8 cellular contexts compared by ENCODE assay signal in the genomic region with DNA sequence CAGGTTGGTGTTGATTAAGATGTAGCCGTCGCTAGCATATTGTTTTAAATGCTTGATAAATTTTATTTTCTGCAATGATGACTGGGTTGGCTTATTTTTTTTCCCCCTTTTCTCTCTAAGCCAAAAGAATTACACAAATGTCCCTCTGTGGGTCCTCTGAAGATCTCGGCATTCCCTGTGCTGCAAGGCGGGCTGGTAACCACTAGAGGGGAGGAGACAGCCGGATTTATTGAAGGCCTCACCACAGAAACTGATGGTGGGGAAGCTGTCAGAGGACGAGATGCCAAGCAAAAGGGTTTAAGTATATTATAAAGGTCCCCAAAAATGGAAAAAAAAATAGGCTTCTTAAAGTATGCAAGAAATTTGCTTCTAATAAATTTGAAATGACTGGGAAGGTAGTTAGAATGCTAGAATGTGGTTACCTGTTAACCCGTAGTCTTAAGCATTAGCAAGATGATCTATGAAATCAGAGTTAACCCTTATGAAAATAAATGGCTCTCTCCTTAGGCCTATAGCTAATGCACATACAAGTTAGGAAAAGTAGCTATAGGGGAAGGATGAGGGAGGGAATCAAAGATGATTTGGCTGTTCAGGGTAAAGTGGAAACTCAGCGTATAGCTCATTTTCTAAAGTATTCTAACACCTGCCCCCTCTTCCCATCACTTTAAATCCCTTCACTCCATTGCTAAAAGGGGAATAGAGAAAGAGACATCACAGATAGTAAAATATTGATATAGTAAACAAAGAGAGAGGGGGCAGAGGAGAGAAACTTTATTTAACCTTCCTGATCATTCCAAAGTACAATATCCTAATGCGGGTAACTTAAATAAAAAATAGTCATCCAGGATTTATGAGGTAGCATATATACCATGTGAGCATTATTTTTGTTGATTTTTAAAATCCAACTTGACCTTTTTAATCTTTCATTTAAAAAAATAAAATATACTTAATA.
A peak's percentile ranks its signal among the peaks of the same experiment; 100 is the strongest.
DNase-seq lines count a peak whose midpoint lies in the region; ATAC-seq and TF ChIP-seq lines count a peak whose summit lies in the region.

No MANE protein-coding gene starts in this region.

- H3K79me2 ChIP-seq in SU-DHL-6 (ENCODE audit: insufficient read depth, low read length): no peaks in the 10 kb centered on the region

- intact Hi-C loops in activated naive CD4-positive, alpha-beta T cell treated with anti-CD3 and anti-CD28 coated beads for 36 hours (cut with micrococcal nuclease): loop anchor here (5.0 kb wide), 1 partner anchor 453 kb away; no protein-coding TSS in a partner anchor
- intact Hi-C loops in posterior vena cava (cut with DNase I): no loop called here

- H3K4me2 ChIP-seq in SU-DHL-6 (ENCODE audit: low read depth, low read length, poor library complexity, severe bottlenecking): no peak overlapping the region

- H3K27me3 ChIP-seq in SU-DHL-6 (ENCODE audit: low read length): no peaks in the 10 kb centered on the region

- TF ChIP-seq CTCF in LNCAP (IDR thresholded peaks at IDR 0.05): peak; percentile 58
- TF ChIP-seq CTCF in SU-DHL-6 (IDR thresholded peaks at IDR 0.05; ENCODE audit: insufficient read depth, low read length, poor library complexity, severe bottlenecking): peak; percentile 97

- H3K4me3 ChIP-seq in SU-DHL-6 (ENCODE audit: insufficient read depth, low read length, poor library complexity, severe bottlenecking): no peak overlapping the region

- H3K4me3 Mint-ChIP-seq in activated naive CD4-positive, alpha-beta T cell treated with anti-CD3 and anti-CD28 coated beads for 36 hours: no peak overlapping the region

- no peaks in the 10 kb centered on the region for H3K9me3 Mint-ChIP-seq in activated naive CD4-positive, alpha-beta T cell treated with anti-CD3 and anti-CD28 coated beads for 36 hours

- H3K9me2 ChIP-seq in SU-DHL-6 (replicated peaks; ENCODE audit: insufficient read depth, low read length): no peaks in the 10 kb centered on the region

- H3K36me3 ChIP-seq in SU-DHL-6 (ENCODE audit: low read length): no peaks in the 10 kb centered on the region

- no peaks in the 10 kb centered on the region for H3K4me1 Mint-ChIP-seq in activated naive CD4-positive, alpha-beta T cell treated with anti-CD3 and anti-CD28 coated beads for 36 hours (ENCODE audit: low read depth)

- DNase-seq in activated naive CD4-positive, alpha-beta T cell treated with anti-CD3 and anti-CD28 coated beads for 36 hours: peak; percentile 11
- no peak for DNase-seq in activated naive CD4-positive, alpha-beta T cell treated with Interleukin-2 at 50 U/mL for 16 hours
- DNase-seq in iris pigment epithelial cell (ENCODE audit: low read depth) (peak; percentile 21), posterior vena cava (ENCODE audit: low spot score) (no peak), NCI-H2227 (lab: John Stamatoyannopoulos, UW; ENCODE audit: unreplicated experiment) (no peak)

- ATAC-seq in HG03469 (IDR thresholded peaks at IDR 0.05; ENCODE audit: unreplicated experiment): no peak

- no peak overlapping the region for H3K27ac ChIP-seq in SU-DHL-6 (ENCODE audit: low read depth, low read length)

- no peaks in the 10 kb centered on the region for H3K9me3 ChIP-seq in SU-DHL-6 (ENCODE audit: insufficient read depth, low read length)

- CTCF ChIA-PET in activated naive CD4-positive, alpha-beta T cell treated with anti-CD3 and anti-CD28 coated beads for 36 hours (lab: Charles Lee): no interaction called here

- no peak overlapping the region for H3K27ac Mint-ChIP-seq in activated naive CD4-positive, alpha-beta T cell treated with anti-CD3 and anti-CD28 coated beads for 36 hours

- no peak overlapping the region for H3K9ac ChIP-seq in SU-DHL-6 (ENCODE audit: low read length)

- H2AFZ ChIP-seq in SU-DHL-6 (ENCODE audit: low read depth, low read length, severe bottlenecking): no peak overlapping the region

- H3K36me3 Mint-ChIP-seq in activated naive CD4-positive, alpha-beta T cell treated with anti-CD3 and anti-CD28 coated beads for 36 hours (ENCODE audit: low read depth): no peaks in the 10 kb centered on the region

- H3F3A ChIP-seq in SU-DHL-6 (ENCODE audit: insufficient read depth): no peaks in the 10 kb centered on the region

- H3K27me3 Mint-ChIP-seq in activated naive CD4-positive, alpha-beta T cell treated with anti-CD3 and anti-CD28 coated beads for 36 hours (ENCODE audit: low read depth): no peaks in the 10 kb centered on the region

- no peaks in the 10 kb centered on the region for H4K20me1 ChIP-seq in SU-DHL-6 (ENCODE audit: low read depth, low read length)

Comparison
In these comparisons a context has a peak if more than half of its experiments do, and no peak if none do; other contexts are left out.
1. DNase-seq: peak in activated naive CD4-positive, alpha-beta T cell treated with anti-CD3 and anti-CD28 coated beads for 36 hours (single experiment) and iris pigment epithelial cell (single experiment); none in activated naive CD4-positive, alpha-beta T cell treated with Interleukin-2 at 50 U/mL for 16 hours (single experiment), posterior vena cava (single experiment) and NCI-H2227 (single experiment).